ENCODE assay signal across 29 cellular contexts in the genomic region with DNA sequence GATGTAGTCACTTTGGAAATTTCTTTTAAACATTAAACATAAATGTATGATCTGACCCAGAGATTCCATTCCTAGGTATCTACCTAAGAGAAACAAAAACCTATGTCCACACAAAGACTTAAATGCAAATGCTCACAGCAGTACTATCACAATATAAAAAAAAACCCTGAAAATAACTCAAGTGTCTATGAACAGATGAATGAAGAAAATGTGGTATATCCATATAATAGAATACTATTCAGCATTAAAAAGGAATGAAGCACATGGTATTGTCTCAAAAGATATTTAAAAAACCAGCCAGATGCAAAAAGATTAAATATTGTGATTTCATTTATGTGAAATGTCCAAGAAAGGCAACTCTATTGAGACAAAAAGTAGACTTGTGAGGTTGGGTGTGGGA.
"Had no signal": no experiment of that assay in that cellular context is flagged by ENCODE, and none has a peak within 500 bp of the region (broad histone marks: within the 10 kb centered on the region; RNA-seq: fewer than 3 reads in every experiment).

No MANE protein-coding gene starts in this region.

- ATAC-seq: effector memory CD8-positive, alpha-beta T cell; esophagus mucosa; foreskin keratinocyte; gastrocnemius medialis; gastroesophageal sphincter; heart left ventricle; heart right ventricle had no signal

- H3K4me1 Mint-ChIP-seq: endodermal cell had no signal

- H3K79me2 ChIP-seq: hepatocyte had no signal

- H3K4me2 ChIP-seq: hepatocyte had no signal

- H3K4me3 ChIP-seq: colonic mucosa, coronary artery, dorsolateral prefrontal cortex, esophagus muscularis mucosa, esophagus squamous epithelium, gastrocnemius medialis, gastroesophageal sphincter, heart left ventricle, heart right ventricle, hepatocyte had no signal

- H3K27ac ChIP-seq: colonic mucosa, coronary artery, epithelial cell of prostate, esophagus muscularis mucosa, esophagus squamous epithelium, foreskin keratinocyte, gastrocnemius medialis, gastroesophageal sphincter, heart left ventricle, heart right ventricle, hepatocyte had no signal

- H2AFZ ChIP-seq: hepatocyte had no signal

- H3K4me3 Mint-ChIP-seq: dendritic cell treated with granulocyte-macrophage colony-stimulating factor and Interleukin-4, amounts not matched to agents 40 ng/mL and 50 ng/mL, for 4 days; effector memory CD8-positive, alpha-beta T cell; endodermal cell had no signal

- H3K4me1 ChIP-seq: colonic mucosa, esophagus squamous epithelium, foreskin keratinocyte, gastrocnemius medialis, heart left ventricle, heart right ventricle had no signal

- H3K36me3 ChIP-seq: colonic mucosa had no signal

- FAIRE-seq: endometrium, endothelial cell of umbilical vein, frontal cortex had no signal

- H3K27me3 ChIP-seq: colonic mucosa, dorsolateral prefrontal cortex, esophagus muscularis mucosa, esophagus squamous epithelium, foreskin keratinocyte, gastrocnemius medialis, gastroesophageal sphincter, heart left ventricle, heart right ventricle, hepatocyte had no signal

- H3K27ac Mint-ChIP-seq: dendritic cell treated with granulocyte-macrophage colony-stimulating factor and Interleukin-4, amounts not matched to agents 40 ng/mL and 50 ng/mL, for 4 days; endodermal cell had no signal

- H3K27me3 Mint-ChIP-seq: dendritic cell treated with granulocyte-macrophage colony-stimulating factor and Interleukin-4, amounts not matched to agents 40 ng/mL and 50 ng/mL, for 4 days; effector memory CD8-positive, alpha-beta T cell had no signal

- H3K9me3 ChIP-seq: colonic mucosa had no signal

- DNase-seq: colonic mucosa; cortex of kidney; dermis blood vessel endothelial cell; dorsolateral prefrontal cortex; effector CD4-positive, alpha-beta T cell; effector CD8-positive, alpha-beta T cell; effector memory CD4-positive, alpha-beta T cell; effector memory CD8-positive, alpha-beta T cell; endodermal cell; erythroblast; esophagus squamous epithelium; foreskin fibroblast; foreskin keratinocyte; foreskin melanocyte; gastrocnemius medialis; glutamatergic neuron; head of caudate nucleus; heart left ventricle; heart right ventricle had no signal
